ENCODE assay signal across 9 cellular contexts in the genomic region with DNA sequence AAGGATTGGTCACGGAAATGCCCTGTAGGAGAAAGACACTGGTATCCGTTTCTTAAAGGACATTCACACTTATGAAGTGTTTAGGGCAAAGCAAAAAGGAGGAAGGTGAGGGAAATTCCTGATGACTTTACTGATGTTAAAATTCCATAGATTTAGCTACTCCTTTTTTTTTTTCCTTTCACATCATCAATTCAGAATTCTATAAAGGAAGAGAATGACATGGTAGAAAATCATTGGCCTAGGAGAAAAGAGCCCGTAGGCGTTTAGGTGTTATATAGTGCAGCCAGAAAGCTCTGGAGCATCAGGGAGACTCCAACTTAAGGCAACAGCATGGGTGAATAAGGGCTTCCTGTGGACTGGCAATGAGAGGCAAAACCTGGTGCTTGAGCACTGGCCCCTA. TPM values are rescaled to one million over a fixed set of nuclear protein-coding genes. Genes with fewer than 3 reads are reported as not detected.
DNase-seq lines count a peak whose midpoint lies in the region; ATAC-seq lines count a peak whose summit lies in the region.
"Had no signal": no experiment of that assay in that cellular context is flagged by ENCODE, and none has a peak within 500 bp of the region (broad histone marks: within the 10 kb centered on the region; RNA-seq: fewer than 3 reads in every experiment).

Gene TSLP (plus strand): TSS at position 301 of the 400 bp plus-strand sequence. CDS start 178 bp downstream, outside the sequence.

- H3K4me1 ChIP-seq in iPS DF 6.9 (ENCODE audit: control insufficient read depth, insufficient read depth, low read length) (peaks cover 1% of the 10 kb centered on the region), skeletal muscle tissue (ENCODE audit: control insufficient read depth in 3 of 3, insufficient read depth in 3 of 3, low read length in 3 of 3) (peaks cover 3 to 16% (median 11%) of the 10 kb centered on the region in 3 donors)
- H3K4me1 ChIP-seq: prostate gland had no signal

- H3K4me3 ChIP-seq in iPS DF 6.9 (ENCODE audit: low read length): peak within 1 kb of the TSS; percentile 6; the same call in 1 of the 2 replicates
- H3K4me3 ChIP-seq in skeletal muscle tissue (ENCODE audit: low read length in 3 of 3): peak within 1 kb of the TSS; percentile 30 to 85 (median 83)

- H3K9me3 ChIP-seq in iPS DF 6.9 (ENCODE audit: control insufficient read depth, insufficient read depth, low read length) (no peaks in the 10 kb centered on the region), skeletal muscle tissue (ENCODE audit: control insufficient read depth in 3 of 3, low read length in 3 of 3) (no peaks in the 10 kb centered on the region)
- H3K9me3 ChIP-seq: prostate gland had no signal

- no peak for DNase-seq in activated CD4-positive, alpha-beta T cell treated with anti-CD3 and anti-CD28 coated beads, Interleukin-2, amount 10 ng/mL, durations not matched to agents 7 days and 5 days
- DNase-seq in activated CD4-positive, alpha-beta T cell treated with anti-CD3 and anti-CD28 coated beads for 4 hours: no peak
- DNase-seq in activated T-helper 1 cell treated with anti-CD3 and anti-CD28 coated beads, Interleukin-12 subunit alpha, Interleukin-12 subunit beta, Interleukin-2, Interleukin-4 antibody, amounts not matched to agents 30 ng/mL and 10 ng/mL and 1 ng/mL, durations not matched to agents 14 hours and 24 hours and 36 hours (ENCODE audit: low spot score): no peak
- DNase-seq in iPS DF 6.9 (ENCODE audit: low read depth, low spot score) (no peak), NAMALWA (ENCODE audit: low spot score) (no peak), NCI-H446 treated with DMSO at 0.1 percent for 48 hours (lab: John Stamatoyannopoulos, UW) (no peak)

- no CpG with 5 or more reads among the region's 4 CpGs for WGBS in iPS DF 6.9 (ENCODE audit: insufficient coverage, insufficient read length)

- peak within 1 kb of the TSS; percentile 83 for H3K4me3 Mint-ChIP-seq in activated CD4-positive, alpha-beta T cell treated with anti-CD3 and anti-CD28 coated beads, Interleukin-2, amount 10 ng/mL, durations not matched to agents 7 days and 5 days
- H3K4me3 Mint-ChIP-seq in activated T-helper 1 cell treated with anti-CD3 and anti-CD28 coated beads, Interleukin-12 subunit alpha, Interleukin-12 subunit beta, Interleukin-2, Interleukin-4 antibody, amounts not matched to agents 30 ng/mL and 10 ng/mL and 1 ng/mL, durations not matched to agents 14 hours and 24 hours and 36 hours: peak within 1 kb of the TSS; percentile 86

- CTCF ChIA-PET in activated CD4-positive, alpha-beta T cell treated with anti-CD3 and anti-CD28 coated beads, Interleukin-2, amount 10 ng/mL, durations not matched to agents 7 days and 5 days (lab: Charles Lee): interaction anchor here (0.5 to 0.7 kb wide), 4 partner anchors 10 to 1875 kb away, joined by 3 to 4 read pairs (median 3); no protein-coding TSS in a partner anchor

- ATAC-seq in HG02938 (IDR thresholded peaks at IDR 0.05; ENCODE audit: unreplicated experiment): no peak

- no peak within 1 kb of the TSS for H3K27ac Mint-ChIP-seq in activated CD4-positive, alpha-beta T cell treated with anti-CD3 and anti-CD28 coated beads, Interleukin-2, amount 10 ng/mL, durations not matched to agents 7 days and 5 days
- no peak within 1 kb of the TSS for H3K27ac Mint-ChIP-seq in activated T-helper 1 cell treated with anti-CD3 and anti-CD28 coated beads, Interleukin-12 subunit alpha, Interleukin-12 subunit beta, Interleukin-2, Interleukin-4 antibody, amounts not matched to agents 30 ng/mL and 10 ng/mL and 1 ng/mL, durations not matched to agents 14 hours and 24 hours and 36 hours

- H3K4me1 Mint-ChIP-seq in activated CD4-positive, alpha-beta T cell treated with anti-CD3 and anti-CD28 coated beads, Interleukin-2, amount 10 ng/mL, durations not matched to agents 7 days and 5 days: peaks cover 29% of the 10 kb centered on the region
- peaks cover 31% of the 10 kb centered on the region for H3K4me1 Mint-ChIP-seq in activated T-helper 1 cell treated with anti-CD3 and anti-CD28 coated beads, Interleukin-12 subunit alpha, Interleukin-12 subunit beta, Interleukin-2, Interleukin-4 antibody, amounts not matched to agents 30 ng/mL and 10 ng/mL and 1 ng/mL, durations not matched to agents 14 hours and 24 hours and 36 hours (ENCODE audit: low read depth)

- H3K36me3 ChIP-seq in iPS DF 6.9 (ENCODE audit: control insufficient read depth, insufficient read depth, low read length) (no peaks in the 10 kb centered on the region), skeletal muscle tissue (ENCODE audit: control insufficient read depth in 3 of 3, insufficient read depth in 3 of 3, low read length in 3 of 3) (no peaks in the 10 kb centered on the region)
- H3K36me3 ChIP-seq: prostate gland had no signal

- H3K36me3 Mint-ChIP-seq in activated CD4-positive, alpha-beta T cell treated with anti-CD3 and anti-CD28 coated beads, Interleukin-2, amount 10 ng/mL, durations not matched to agents 7 days and 5 days (ENCODE audit: low read depth): no peaks in the 10 kb centered on the region
- H3K36me3 Mint-ChIP-seq in activated T-helper 1 cell treated with anti-CD3 and anti-CD28 coated beads, Interleukin-12 subunit alpha, Interleukin-12 subunit beta, Interleukin-2, Interleukin-4 antibody, amounts not matched to agents 30 ng/mL and 10 ng/mL and 1 ng/mL, durations not matched to agents 14 hours and 24 hours and 36 hours (ENCODE audit: low read depth): peaks cover 2% of the 10 kb centered on the region

- peak within 1 kb of the TSS in 1 of 3 donors; percentile 82 for H3K9ac ChIP-seq in skeletal muscle tissue (ENCODE audit: low read depth in 1 of 3, low read length in 3 of 3)

- H3K27me3 ChIP-seq in iPS DF 6.9 (ENCODE audit: control insufficient read depth, insufficient read depth, low read length) (peaks cover 34% of the 10 kb centered on the region; the same call in 1 of the 2 replicates), skeletal muscle tissue (ENCODE audit: control insufficient read depth in 3 of 3, insufficient read depth in 3 of 3, low read length in 3 of 3) (peaks cover 14 to 20% (median 19%) of the 10 kb centered on the region in 3 donors)

- intact Hi-C loops in activated T-helper 1 cell treated with anti-CD3 and anti-CD28 coated beads, Interleukin-12 subunit alpha, Interleukin-12 subunit beta, Interleukin-2, Interleukin-4 antibody, amounts not matched to agents 30 ng/mL and 10 ng/mL and 1 ng/mL, durations not matched to agents 14 hours and 24 hours and 36 hours (cut with micrococcal nuclease): no loop called here

- peaks cover 79% of the 10 kb centered on the region for H3K27me3 Mint-ChIP-seq in activated CD4-positive, alpha-beta T cell treated with anti-CD3 and anti-CD28 coated beads, Interleukin-2, amount 10 ng/mL, durations not matched to agents 7 days and 5 days
- H3K27me3 Mint-ChIP-seq in activated T-helper 1 cell treated with anti-CD3 and anti-CD28 coated beads, Interleukin-12 subunit alpha, Interleukin-12 subunit beta, Interleukin-2, Interleukin-4 antibody, amounts not matched to agents 30 ng/mL and 10 ng/mL and 1 ng/mL, durations not matched to agents 14 hours and 24 hours and 36 hours (ENCODE audit: insufficient read depth): peaks cover 70% of the 10 kb centered on the region

- H3K27ac ChIP-seq in iPS DF 6.9 (ENCODE audit: low read length) (no peak within 1 kb of the TSS), skeletal muscle tissue (ENCODE audit: low read depth, low read length) (no peak within 1 kb of the TSS)

- H3K9me3 Mint-ChIP-seq in activated CD4-positive, alpha-beta T cell treated with anti-CD3 and anti-CD28 coated beads, Interleukin-2, amount 10 ng/mL, durations not matched to agents 7 days and 5 days: no peaks in the 10 kb centered on the region
- no peaks in the 10 kb centered on the region for H3K9me3 Mint-ChIP-seq in activated T-helper 1 cell treated with anti-CD3 and anti-CD28 coated beads, Interleukin-12 subunit alpha, Interleukin-12 subunit beta, Interleukin-2, Interleukin-4 antibody, amounts not matched to agents 30 ng/mL and 10 ng/mL and 1 ng/mL, durations not matched to agents 14 hours and 24 hours and 36 hours

- POLR2A ChIA-PET in activated CD4-positive, alpha-beta T cell treated with anti-CD3 and anti-CD28 coated beads, Interleukin-2, amount 10 ng/mL, durations not matched to agents 7 days and 5 days (lab: Charles Lee): no interaction called here

RNA-seq across cellular contexts. Expression of gene TSLP, which starts in this region (rescaled TPM):
- total RNA-seq in activated CD4-positive, alpha-beta T cell treated with anti-CD3 and anti-CD28 coated beads, Interleukin-2, amount 10 ng/mL, durations not matched to agents 7 days and 5 days: under 1 TPM; 0.19 to 0.35 TPM
- total RNA-seq in activated T-helper 1 cell treated with anti-CD3 and anti-CD28 coated beads, Interleukin-12 subunit alpha, Interleukin-12 subunit beta, Interleukin-2, Interleukin-4 antibody, amounts not matched to agents 30 ng/mL and 10 ng/mL and 1 ng/mL, durations not matched to agents 14 hours and 24 hours and 36 hours: 0.17 and 0.47 TPM in 2 replicates
- total RNA-seq in skeletal muscle tissue: under 0.01 TPM
